Comparison of ENCODE assay signal across 1 cellular context in the genomic region with DNA sequence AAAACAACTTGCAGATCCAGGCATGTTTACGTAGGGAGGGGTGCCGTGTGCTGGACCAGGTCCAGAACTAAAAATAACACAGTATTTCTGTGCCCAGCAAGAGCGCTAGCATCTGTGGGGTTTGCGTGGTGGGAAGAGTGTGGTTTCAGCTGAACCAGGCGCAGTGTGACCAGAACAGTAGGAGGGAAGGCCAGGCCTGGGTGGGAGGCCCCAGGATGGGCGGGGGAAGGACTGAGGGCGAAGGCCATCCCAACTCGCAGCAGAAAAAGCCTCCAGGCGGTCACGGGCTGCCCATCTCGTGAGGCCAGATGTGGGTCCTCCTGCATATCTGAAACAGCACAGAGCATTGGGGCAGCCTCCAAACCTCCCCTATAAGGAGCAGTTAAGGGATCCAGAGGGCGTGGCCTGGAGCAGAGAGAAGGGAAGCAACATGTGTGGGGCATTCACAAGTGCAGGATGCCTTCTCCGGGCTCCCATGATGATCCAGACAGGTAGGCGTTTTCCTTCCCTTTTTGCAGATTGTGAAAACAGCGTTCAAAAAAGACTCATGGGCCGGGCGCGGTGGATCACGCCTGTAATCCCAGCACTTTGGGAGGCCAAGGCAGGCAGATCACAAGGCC.
TF ChIP-seq lines count a peak whose summit lies in the region.

No MANE protein-coding gene starts in this region.

TF ChIP-seq in HepG2, 621 proteins besides CTCF, POLR2A, EP300 and RAD21 (continued from another document and continues in another):
- TF ChIP-seq, protein P1, sequence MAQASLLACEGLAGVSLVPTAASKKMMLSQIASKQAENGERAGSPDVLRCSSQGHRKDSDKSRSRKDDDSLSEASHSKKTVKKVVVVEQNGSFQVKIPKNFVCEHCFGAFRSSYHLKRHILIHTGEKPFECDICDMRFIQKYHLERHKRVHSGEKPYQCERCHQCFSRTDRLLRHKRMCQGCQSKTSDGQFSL (CRISPR knock-in tag; IDR thresholded peaks at IDR 0.05): no peak
- TF ChIP-seq ZSCAN21 (CRISPR knock-in tag; IDR thresholded peaks at IDR 0.05; ENCODE audit: borderline replicate concordance) (no peak), ZNF724P (CRISPR knock-in tag; IDR thresholded peaks at IDR 0.05; ENCODE audit: borderline replicate concordance) (no peak), ZKSCAN5 (CRISPR knock-in tag; IDR thresholded peaks at IDR 0.05) (no peak), ZNF383 (CRISPR knock-in tag; IDR thresholded peaks at IDR 0.05; ENCODE audit: borderline replicate concordance) (no peak), PCBP2 (optimal IDR thresholded peaks at IDR 0.05; ENCODE audit: low read depth, low read length, poor library complexity, severe bottlenecking) (no peak), PAF1 (CRISPR knock-in tag; IDR thresholded peaks at IDR 0.05) (no peak), KDM4B (CRISPR knock-in tag; IDR thresholded peaks at IDR 0.05) (no peak), ZNF883 (CRISPR knock-in tag; IDR thresholded peaks at IDR 0.05; ENCODE audit: not compliant biosample characterization) (no peak), ZNF589 (CRISPR knock-in tag; conservative IDR thresholded peaks at IDR 0.05) (no peak), XBP1 (CRISPR knock-in tag; IDR thresholded peaks at IDR 0.05) (no peak), RBM22 (optimal IDR thresholded peaks at IDR 0.05; ENCODE audit: low read length) (no peak), ASH2L (IDR thresholded peaks at IDR 0.05; ENCODE audit: insufficient read length, low read depth, low read length) (no peak), ZNF101 (CRISPR knock-in tag; IDR thresholded peaks at IDR 0.05; ENCODE audit: borderline replicate concordance, low read depth) (no peak), ZKSCAN8 (CRISPR knock-in tag; IDR thresholded peaks at IDR 0.05; ENCODE audit: borderline replicate concordance) (no peak), ZNF180 (CRISPR knock-in tag; IDR thresholded peaks at IDR 0.05; ENCODE audit: borderline replicate concordance, low read depth) (no peak), ETV5 (CRISPR knock-in tag; IDR thresholded peaks at IDR 0.05; ENCODE audit: borderline replicate concordance) (no peak), AHR (CRISPR knock-in tag; IDR thresholded peaks at IDR 0.05) (no peak), MXI1 (IDR thresholded peaks at IDR 0.05; ENCODE audit: borderline replicate concordance, low read depth, low read length) (no peak), NR2C2 (CRISPR knock-in tag; IDR thresholded peaks at IDR 0.05; ENCODE audit: borderline replicate concordance) (no peak), ZNF552 (CRISPR knock-in tag; IDR thresholded peaks at IDR 0.05; ENCODE audit: borderline replicate concordance) (no peak), KLF6 (CRISPR knock-in tag; IDR thresholded peaks at IDR 0.05) (no peak), ZNF782 (CRISPR knock-in tag; IDR thresholded peaks at IDR 0.05; ENCODE audit: borderline replicate concordance) (0 out of 2 replicates have a peak, but pooled peaks have one; percentile 30), GATA4 (IDR thresholded peaks at IDR 0.05; ENCODE audit: borderline replicate concordance, low read depth) (no peak), CBFB (CRISPR knock-in tag; IDR thresholded peaks at IDR 0.05) (no peak), SUZ12 (IDR thresholded peaks at IDR 0.05; ENCODE audit: low read depth, low read length) (no peak), NR2F1 (CRISPR knock-in tag; IDR thresholded peaks at IDR 0.05) (no peak), ATF7-NPFF (CRISPR knock-in tag; IDR thresholded peaks at IDR 0.05; ENCODE audit: low read depth) (no peak), MYC (CRISPR knock-in tag; IDR thresholded peaks at IDR 0.05; ENCODE audit: borderline replicate concordance) (no peak)
- TF ChIP-seq, protein P2, sequence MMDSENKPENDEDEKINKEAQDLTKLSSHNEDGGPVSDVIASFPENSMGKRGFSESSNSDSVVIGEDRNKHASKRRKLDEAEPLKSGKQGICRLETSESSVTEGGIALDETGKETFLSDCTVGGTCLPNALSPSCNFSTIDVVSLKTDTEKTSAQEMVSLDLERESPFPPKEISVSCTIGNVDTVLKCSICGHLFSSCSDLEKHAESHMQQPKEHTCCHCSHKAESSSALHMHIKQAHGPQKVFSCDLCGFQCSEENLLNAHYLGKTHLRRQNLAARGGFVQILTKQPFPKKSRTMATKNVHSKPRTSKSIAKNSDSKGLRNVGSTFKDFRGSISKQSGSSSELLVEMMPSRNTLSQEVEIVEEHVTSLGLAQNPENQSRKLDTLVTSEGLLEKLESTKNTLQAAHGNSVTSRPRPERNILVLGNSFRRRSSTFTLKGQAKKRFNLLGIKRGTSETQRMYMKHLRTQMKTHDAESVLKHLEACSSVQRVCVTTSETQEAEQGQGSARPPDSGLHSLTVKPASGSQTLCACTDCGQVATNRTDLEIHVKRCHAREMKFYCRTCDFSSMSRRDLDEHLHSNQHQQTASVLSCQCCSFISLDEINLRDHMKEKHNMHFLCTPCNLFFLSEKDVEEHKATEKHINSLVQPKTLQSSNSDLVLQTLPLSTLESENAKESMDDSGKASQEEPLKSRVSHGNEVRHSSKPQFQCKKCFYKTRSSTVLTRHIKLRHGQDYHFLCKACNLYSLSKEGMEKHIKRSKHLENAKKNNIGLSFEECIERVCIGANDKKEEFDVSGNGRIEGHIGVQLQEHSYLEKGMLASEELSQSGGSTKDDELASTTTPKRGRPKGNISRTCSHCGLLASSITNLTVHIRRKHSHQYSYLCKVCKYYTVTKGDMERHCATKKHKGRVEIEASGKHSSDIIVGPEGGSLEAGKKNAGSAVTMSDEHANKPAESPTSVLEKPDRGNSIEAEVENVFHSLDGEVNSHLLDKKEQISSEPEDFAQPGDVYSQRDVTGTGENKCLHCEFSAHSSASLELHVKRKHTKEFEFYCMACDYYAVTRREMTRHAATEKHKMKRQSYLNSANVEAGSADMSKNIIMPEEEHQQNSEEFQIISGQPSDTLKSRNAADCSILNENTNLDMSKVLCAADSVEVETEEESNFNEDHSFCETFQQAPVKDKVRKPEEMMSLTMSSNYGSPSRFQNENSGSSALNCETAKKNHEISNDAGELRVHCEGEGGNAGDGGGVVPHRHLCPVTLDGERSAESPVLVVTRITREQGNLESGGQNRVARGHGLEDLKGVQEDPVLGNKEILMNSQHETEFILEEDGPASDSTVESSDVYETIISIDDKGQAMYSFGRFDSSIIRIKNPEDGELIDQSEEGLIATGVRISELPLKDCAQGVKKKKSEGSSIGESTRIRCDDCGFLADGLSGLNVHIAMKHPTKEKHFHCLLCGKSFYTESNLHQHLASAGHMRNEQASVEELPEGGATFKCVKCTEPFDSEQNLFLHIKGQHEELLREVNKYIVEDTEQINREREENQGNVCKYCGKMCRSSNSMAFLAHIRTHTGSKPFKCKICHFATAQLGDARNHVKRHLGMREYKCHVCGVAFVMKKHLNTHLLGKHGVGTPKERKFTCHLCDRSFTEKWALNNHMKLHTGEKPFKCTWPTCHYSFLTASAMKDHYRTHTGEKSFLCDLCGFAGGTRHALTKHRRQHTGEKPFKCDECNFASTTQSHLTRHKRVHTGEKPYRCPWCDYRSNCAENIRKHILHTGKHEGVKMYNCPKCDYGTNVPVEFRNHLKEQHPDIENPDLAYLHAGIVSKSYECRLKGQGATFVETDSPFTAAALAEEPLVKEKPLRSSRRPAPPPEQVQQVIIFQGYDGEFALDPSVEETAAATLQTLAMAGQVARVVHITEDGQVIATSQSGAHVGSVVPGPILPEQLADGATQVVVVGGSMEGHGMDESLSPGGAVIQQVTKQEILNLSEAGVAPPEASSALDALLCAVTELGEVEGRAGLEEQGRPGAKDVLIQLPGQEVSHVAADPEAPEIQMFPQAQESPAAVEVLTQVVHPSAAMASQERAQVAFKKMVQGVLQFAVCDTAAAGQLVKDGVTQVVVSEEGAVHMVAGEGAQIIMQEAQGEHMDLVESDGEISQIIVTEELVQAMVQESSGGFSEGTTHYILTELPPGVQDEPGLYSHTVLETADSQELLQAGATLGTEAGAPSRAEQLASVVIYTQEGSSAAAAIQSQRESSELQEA (CRISPR knock-in tag; IDR thresholded peaks at IDR 0.05; ENCODE audit: not compliant biosample characterization): no peak
- TF ChIP-seq, protein P3, sequence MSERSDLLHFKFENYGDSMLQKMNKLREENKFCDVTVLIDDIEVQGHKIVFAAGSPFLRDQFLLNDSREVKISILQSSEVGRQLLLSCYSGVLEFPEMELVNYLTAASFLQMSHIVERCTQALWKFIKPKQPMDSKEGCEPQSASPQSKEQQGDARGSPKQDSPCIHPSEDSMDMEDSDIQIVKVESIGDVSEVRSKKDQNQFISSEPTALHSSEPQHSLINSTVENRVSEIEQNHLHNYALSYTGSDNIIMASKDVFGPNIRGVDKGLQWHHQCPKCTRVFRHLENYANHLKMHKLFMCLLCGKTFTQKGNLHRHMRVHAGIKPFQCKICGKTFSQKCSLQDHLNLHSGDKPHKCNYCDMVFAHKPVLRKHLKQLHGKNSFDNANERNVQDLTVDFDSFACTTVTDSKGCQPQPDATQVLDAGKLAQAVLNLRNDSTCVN (CRISPR knock-in tag; IDR thresholded peaks at IDR 0.05; ENCODE audit: borderline replicate concordance): no peak; the same call in 1 of the 2 replicates
- TF ChIP-seq, protein P4, sequence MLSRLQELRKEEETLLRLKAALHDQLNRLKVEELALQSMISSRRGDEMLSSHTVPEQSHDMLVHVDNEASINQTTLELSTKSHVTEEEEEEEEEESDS (CRISPR knock-in tag; IDR thresholded peaks at IDR 0.05; ENCODE audit: borderline replicate concordance): no peak
- TF ChIP-seq, protein P5, sequence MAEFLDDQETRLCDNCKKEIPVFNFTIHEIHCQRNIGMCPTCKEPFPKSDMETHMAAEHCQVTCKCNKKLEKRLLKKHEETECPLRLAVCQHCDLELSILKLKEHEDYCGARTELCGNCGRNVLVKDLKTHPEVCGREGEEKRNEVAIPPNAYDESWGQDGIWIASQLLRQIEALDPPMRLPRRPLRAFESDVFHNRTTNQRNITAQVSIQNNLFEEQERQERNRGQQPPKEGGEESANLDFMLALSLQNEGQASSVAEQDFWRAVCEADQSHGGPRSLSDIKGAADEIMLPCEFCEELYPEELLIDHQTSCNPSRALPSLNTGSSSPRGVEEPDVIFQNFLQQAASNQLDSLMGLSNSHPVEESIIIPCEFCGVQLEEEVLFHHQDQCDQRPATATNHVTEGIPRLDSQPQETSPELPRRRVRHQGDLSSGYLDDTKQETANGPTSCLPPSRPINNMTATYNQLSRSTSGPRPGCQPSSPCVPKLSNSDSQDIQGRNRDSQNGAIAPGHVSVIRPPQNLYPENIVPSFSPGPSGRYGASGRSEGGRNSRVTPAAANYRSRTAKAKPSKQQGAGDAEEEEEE (CRISPR knock-in tag; IDR thresholded peaks at IDR 0.05; ENCODE audit: borderline replicate concordance): no peak
- TF ChIP-seq, protein P6, sequence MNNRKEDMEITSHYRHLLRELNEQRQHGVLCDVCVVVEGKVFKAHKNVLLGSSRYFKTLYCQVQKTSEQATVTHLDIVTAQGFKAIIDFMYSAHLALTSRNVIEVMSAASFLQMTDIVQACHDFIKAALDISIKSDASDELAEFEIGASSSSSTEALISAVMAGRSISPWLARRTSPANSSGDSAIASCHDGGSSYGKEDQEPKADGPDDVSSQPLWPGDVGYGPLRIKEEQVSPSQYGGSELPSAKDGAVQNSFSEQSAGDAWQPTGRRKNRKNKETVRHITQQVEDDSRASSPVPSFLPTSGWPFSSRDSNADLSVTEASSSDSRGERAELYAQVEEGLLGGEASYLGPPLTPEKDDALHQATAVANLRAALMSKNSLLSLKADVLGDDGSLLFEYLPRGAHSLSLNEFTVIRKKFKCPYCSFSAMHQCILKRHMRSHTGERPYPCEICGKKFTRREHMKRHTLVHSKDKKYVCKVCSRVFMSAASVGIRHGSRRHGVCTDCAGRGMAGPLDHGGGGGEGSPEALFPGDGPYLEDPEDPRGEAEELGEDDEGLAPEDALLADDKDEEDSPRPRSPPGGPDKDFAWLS (CRISPR knock-in tag; IDR thresholded peaks at IDR 0.05; ENCODE audit: borderline replicate concordance): no peak
- TF ChIP-seq, protein P7, sequence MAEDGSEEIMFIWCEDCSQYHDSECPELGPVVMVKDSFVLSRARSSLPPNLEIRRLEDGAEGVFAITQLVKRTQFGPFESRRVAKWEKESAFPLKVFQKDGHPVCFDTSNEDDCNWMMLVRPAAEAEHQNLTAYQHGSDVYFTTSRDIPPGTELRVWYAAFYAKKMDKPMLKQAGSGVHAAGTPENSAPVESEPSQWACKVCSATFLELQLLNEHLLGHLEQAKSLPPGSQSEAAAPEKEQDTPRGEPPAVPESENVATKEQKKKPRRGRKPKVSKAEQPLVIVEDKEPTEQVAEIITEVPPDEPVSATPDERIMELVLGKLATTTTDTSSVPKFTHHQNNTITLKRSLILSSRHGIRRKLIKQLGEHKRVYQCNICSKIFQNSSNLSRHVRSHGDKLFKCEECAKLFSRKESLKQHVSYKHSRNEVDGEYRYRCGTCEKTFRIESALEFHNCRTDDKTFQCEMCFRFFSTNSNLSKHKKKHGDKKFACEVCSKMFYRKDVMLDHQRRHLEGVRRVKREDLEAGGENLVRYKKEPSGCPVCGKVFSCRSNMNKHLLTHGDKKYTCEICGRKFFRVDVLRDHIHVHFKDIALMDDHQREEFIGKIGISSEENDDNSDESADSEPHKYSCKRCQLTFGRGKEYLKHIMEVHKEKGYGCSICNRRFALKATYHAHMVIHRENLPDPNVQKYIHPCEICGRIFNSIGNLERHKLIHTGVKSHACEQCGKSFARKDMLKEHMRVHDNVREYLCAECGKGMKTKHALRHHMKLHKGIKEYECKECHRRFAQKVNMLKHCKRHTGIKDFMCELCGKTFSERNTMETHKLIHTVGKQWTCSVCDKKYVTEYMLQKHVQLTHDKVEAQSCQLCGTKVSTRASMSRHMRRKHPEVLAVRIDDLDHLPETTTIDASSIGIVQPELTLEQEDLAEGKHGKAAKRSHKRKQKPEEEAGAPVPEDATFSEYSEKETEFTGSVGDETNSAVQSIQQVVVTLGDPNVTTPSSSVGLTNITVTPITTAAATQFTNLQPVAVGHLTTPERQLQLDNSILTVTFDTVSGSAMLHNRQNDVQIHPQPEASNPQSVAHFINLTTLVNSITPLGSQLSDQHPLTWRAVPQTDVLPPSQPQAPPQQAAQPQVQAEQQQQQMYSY (CRISPR knock-in tag; IDR thresholded peaks at IDR 0.05): no peak
- TF ChIP-seq, protein P8, sequence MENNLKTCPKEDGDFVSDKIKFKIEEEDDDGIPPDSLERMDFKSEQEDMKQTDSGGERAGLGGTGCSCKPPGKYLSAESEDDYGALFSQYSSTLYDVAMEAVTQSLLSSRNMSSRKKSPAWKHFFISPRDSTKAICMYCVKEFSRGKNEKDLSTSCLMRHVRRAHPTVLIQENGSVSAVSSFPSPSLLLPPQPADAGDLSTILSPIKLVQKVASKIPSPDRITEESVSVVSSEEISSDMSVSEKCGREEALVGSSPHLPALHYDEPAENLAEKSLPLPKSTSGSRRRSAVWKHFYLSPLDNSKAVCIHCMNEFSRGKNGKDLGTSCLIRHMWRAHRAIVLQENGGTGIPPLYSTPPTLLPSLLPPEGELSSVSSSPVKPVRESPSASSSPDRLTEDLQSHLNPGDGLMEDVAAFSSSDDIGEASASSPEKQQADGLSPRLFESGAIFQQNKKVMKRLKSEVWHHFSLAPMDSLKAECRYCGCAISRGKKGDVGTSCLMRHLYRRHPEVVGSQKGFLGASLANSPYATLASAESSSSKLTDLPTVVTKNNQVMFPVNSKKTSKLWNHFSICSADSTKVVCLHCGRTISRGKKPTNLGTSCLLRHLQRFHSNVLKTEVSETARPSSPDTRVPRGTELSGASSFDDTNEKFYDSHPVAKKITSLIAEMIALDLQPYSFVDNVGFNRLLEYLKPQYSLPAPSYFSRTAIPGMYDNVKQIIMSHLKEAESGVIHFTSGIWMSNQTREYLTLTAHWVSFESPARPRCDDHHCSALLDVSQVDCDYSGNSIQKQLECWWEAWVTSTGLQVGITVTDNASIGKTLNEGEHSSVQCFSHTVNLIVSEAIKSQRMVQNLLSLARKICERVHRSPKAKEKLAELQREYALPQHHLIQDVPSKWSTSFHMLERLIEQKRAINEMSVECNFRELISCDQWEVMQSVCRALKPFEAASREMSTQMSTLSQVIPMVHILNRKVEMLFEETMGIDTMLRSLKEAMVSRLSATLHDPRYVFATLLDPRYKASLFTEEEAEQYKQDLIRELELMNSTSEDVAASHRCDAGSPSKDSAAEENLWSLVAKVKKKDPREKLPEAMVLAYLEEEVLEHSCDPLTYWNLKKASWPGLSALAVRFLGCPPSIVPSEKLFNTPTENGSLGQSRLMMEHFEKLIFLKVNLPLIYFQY (CRISPR knock-in tag; IDR thresholded peaks at IDR 0.05; ENCODE audit: borderline replicate concordance): no peak
